In the genomic region with DNA sequence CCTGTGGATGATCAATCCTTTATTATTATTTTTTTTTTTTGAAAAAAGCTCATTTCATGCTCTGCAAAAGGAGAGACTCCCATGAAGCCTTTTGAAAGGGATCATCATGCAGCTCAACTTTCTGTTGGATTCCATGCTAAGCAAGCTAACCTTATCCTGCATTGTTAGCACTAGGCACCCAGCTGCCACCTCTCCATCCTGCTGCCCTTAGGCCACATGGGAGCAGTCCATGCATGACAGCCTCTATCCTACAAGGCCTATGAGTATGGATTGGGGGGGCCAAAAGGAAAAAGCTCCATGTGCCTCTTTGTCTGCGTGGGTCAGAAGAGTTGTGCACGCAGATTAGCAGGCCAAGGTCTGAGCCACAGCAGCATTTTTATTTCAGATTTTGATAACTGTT, we compare ENCODE assay signal across 20 cellular contexts.
"Had no signal": no experiment of that assay in that cellular context is flagged by ENCODE, and none has a peak within 500 bp of the region (broad histone marks: within the 10 kb centered on the region; RNA-seq: fewer than 3 reads in every experiment).

No MANE protein-coding gene starts in this region.

- H3K4me3 Mint-ChIP-seq: activated CD4-positive, alpha-beta memory T cell treated with anti-CD3 and anti-CD28 coated beads for 36 hours; activated naive CD8-positive, alpha-beta T cell; effector memory CD8-positive, alpha-beta T cell; neural crest cell; stimulated activated naive CD8-positive, alpha-beta T cell treated with anti-CD3 and anti-CD28 coated beads, Interleukin-15, Interleukin-2, amounts not matched to agents 100 ng/mL and 50 ng/mL, for 24 hours had no signal

- H3K27me3 Mint-ChIP-seq: activated CD4-positive, alpha-beta memory T cell treated with anti-CD3 and anti-CD28 coated beads for 36 hours; activated naive CD8-positive, alpha-beta T cell; effector memory CD8-positive, alpha-beta T cell; stimulated activated naive CD8-positive, alpha-beta T cell treated with anti-CD3 and anti-CD28 coated beads, Interleukin-15, Interleukin-2, amounts not matched to agents 100 ng/mL and 50 ng/mL, for 24 hours had no signal

- H3K27ac ChIP-seq: psoas muscle, right lobe of liver, transverse colon, vagina had no signal

- H3K9me3 ChIP-seq: psoas muscle, right lobe of liver, transverse colon, vagina had no signal

- H3K36me3 Mint-ChIP-seq: activated naive CD8-positive, alpha-beta T cell had no signal

- H3K9me3 Mint-ChIP-seq: activated CD4-positive, alpha-beta memory T cell treated with anti-CD3 and anti-CD28 coated beads for 36 hours; effector memory CD8-positive, alpha-beta T cell; neural crest cell; stimulated activated naive CD8-positive, alpha-beta T cell treated with anti-CD3 and anti-CD28 coated beads, Interleukin-15, Interleukin-2, amounts not matched to agents 100 ng/mL and 50 ng/mL, for 24 hours had no signal

- H3K4me3 ChIP-seq: lung, psoas muscle, right lobe of liver, transverse colon, vagina had no signal

- ATAC-seq: effector memory CD8-positive, alpha-beta T cell; left cardiac atrium; psoas muscle; right lobe of liver had no signal

- H3K4me1 ChIP-seq: psoas muscle, right lobe of liver, transverse colon, vagina had no signal

- H3K27me3 ChIP-seq: right lobe of liver, transverse colon, vagina had no signal

- H3K27ac Mint-ChIP-seq: activated CD4-positive, alpha-beta memory T cell treated with anti-CD3 and anti-CD28 coated beads for 36 hours; activated naive CD8-positive, alpha-beta T cell; stimulated activated naive CD8-positive, alpha-beta T cell treated with anti-CD3 and anti-CD28 coated beads, Interleukin-15, Interleukin-2, amounts not matched to agents 100 ng/mL and 50 ng/mL, for 24 hours had no signal

- DNase-seq: activated CD4-positive, alpha-beta memory T cell treated with anti-CD3 and anti-CD28 coated beads for 36 hours; activated CD4-positive, alpha-beta T cell treated with anti-CD3 and anti-CD28 coated beads for 4 hours; activated T-cell treated with anti-CD3 and anti-CD28 coated beads for 4 hours; dermis blood vessel endothelial cell; effector memory CD8-positive, alpha-beta T cell; left cardiac atrium; midbrain; psoas muscle; right lobe of liver; small intestine; stimulated activated CD4-positive, alpha-beta T cell treated with anti-CD3 and anti-CD28 coated beads, Interleukin-15, amount 100 ng/mL, for 24 hours; stimulated activated CD4-positive, alpha-beta T cell treated with anti-CD3 and anti-CD28 coated beads, Interleukin-2, amount 100 ng/mL, for 48 hours; transverse colon had no signal

- H3K4me1 Mint-ChIP-seq: neural crest cell had no signal

- FAIRE-seq: bronchial epithelial cell, islet of Langerhans, small intestine had no signal
